Comparison of ENCODE assay signal across 8 cellular contexts in the genomic region with DNA sequence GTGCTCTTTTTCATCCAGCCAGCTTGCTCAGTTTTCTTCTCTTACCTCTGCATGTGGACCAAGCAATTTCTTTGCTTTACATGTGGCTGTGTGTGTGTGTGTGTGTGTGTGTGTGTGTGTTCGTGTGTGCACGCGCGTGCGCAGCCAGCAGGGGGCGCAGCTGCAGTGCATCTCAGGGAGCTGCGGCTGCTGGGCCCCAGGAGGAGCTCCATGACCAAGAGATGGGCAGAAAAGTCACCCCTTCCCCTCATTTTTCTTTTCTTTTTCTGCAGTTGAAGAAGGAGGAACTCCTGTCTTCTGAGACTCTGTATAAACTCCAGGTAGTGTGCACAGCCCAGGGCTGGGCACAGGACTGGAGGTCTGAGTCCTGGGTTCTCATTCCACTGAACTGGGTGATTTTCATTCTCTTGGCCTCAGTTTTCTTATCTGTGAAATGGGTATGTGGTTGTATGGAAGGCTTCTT. TPM values are rescaled to one million over a fixed set of nuclear protein-coding genes. Genes with fewer than 3 reads are reported as not detected.
DNase-seq lines count a peak whose midpoint lies in the region; ATAC-seq and TF ChIP-seq lines count a peak whose summit lies in the region.

No MANE protein-coding gene starts in this region.

- DNase-seq in CD4-positive, alpha-beta T cell = peak; percentile 46 to 73 (median 65)
- DNase-seq in GM23338 (ENCODE audit: low spot score) (peak; percentile 89), NCI-H748 treated with DMSO at 0.1 percent for 48 hours (lab: John Stamatoyannopoulos, UW) (peak; percentile 4), midbrain (lab: John Stamatoyannopoulos, UW) (peak; percentile 37)
- DNase-seq in activated CD8-positive, alpha-beta T cell treated with anti-CD3 and anti-CD28 coated beads for 36 hours = peak; percentile 82
- peak; percentile 65 for DNase-seq in effector CD8-positive, alpha-beta T cell (lab: John Stamatoyannopoulos, UW)
- DNase-seq in stimulated activated CD8-positive, alpha-beta memory T cell treated with anti-CD3 and anti-CD28 coated beads, Interleukin-2, amount 100 ng/mL, for 48 hours (ENCODE audit: low read depth in 2 of 2) = peak; percentile 57 to 67

- H3K9me3 ChIP-seq in CD4-positive, alpha-beta T cell (ENCODE audit: control insufficient read depth, low read length) = no peaks in the 10 kb centered on the region

- no peaks in the 10 kb centered on the region for H3K9me3 Mint-ChIP-seq in CD4-positive, alpha-beta T cell
- no peaks in the 10 kb centered on the region for H3K9me3 Mint-ChIP-seq in GM23338
- no peaks in the 10 kb centered on the region for H3K9me3 Mint-ChIP-seq in activated CD8-positive, alpha-beta T cell treated with anti-CD3 and anti-CD28 coated beads for 36 hours

- H3K27ac ChIP-seq in CD4-positive, alpha-beta T cell (ENCODE audit: low read depth, low read length) = no peak overlapping the region
- H3K27ac ChIP-seq in GM23338 (ENCODE audit: low read depth) = no peak overlapping the region

- peak overlapping the region; percentile 94; the same call in 1 of the 2 replicates for H2AFZ ChIP-seq in GM23338

- POLR2A ChIA-PET in CD4-positive, alpha-beta T cell (lab: Charles Lee) = interaction anchor here (1.0 to 1.4 kb wide), 5 partner anchors 64 to 536 kb away, joined by 3 to 6 read pairs (median 4); a partner anchor contains a TSS
- POLR2A ChIA-PET in activated CD8-positive, alpha-beta T cell treated with anti-CD3 and anti-CD28 coated beads for 36 hours (lab: Charles Lee) = interaction anchor here (0.8 to 1.0 kb wide), 2 partner anchors 66 to 110 kb away, joined by 3 read pairs; no protein-coding TSS in a partner anchor

- no peaks in the 10 kb centered on the region for H3K4me1 Mint-ChIP-seq in CD4-positive, alpha-beta T cell (ENCODE audit: low read depth)
- H3K4me1 Mint-ChIP-seq in GM23338 = peaks cover 10% of the 10 kb centered on the region; the same call in 2 of the 3 replicates
- H3K4me1 Mint-ChIP-seq in activated CD8-positive, alpha-beta T cell treated with anti-CD3 and anti-CD28 coated beads for 36 hours (ENCODE audit: low read depth) = no peaks in the 10 kb centered on the region

- no peaks in the 10 kb centered on the region for H4K20me1 ChIP-seq in GM23338 (replicated peaks; ENCODE audit: insufficient read depth)

- no peaks in the 10 kb centered on the region for H3F3A ChIP-seq in GM23338 (replicated peaks; ENCODE audit: low read depth)

- CTCF ChIA-PET in CD4-positive, alpha-beta T cell (lab: Charles Lee) = interaction anchor here (0.6 to 1.6 kb wide), 13 partner anchors 8 to 115 kb away, joined by 3 to 12 read pairs (median 4); no protein-coding TSS in a partner anchor
- CTCF ChIA-PET in activated CD8-positive, alpha-beta T cell treated with anti-CD3 and anti-CD28 coated beads for 36 hours (lab: Charles Lee) = interaction anchor here (0.6 to 4.7 kb wide), 70 partner anchors 8 to 685 kb away, joined by 3 to 102 read pairs (median 4); a partner anchor contains a TSS

- no peaks in the 10 kb centered on the region for H3K27me3 Mint-ChIP-seq in CD4-positive, alpha-beta T cell
- peaks cover 8% of the 10 kb centered on the region for H3K27me3 Mint-ChIP-seq in GM23338 (ENCODE audit: insufficient read depth, low read depth, poor library complexity)
- H3K27me3 Mint-ChIP-seq in activated CD8-positive, alpha-beta T cell treated with anti-CD3 and anti-CD28 coated beads for 36 hours = no peaks in the 10 kb centered on the region

- no peak overlapping the region for H3K4me2 ChIP-seq in GM23338

- no peak overlapping the region for H3K27ac Mint-ChIP-seq in CD4-positive, alpha-beta T cell
- H3K27ac Mint-ChIP-seq in GM23338 = peak overlapping the region; percentile 45; the same call in 1 of the 2 replicates
- no peak overlapping the region for H3K27ac Mint-ChIP-seq in activated CD8-positive, alpha-beta T cell treated with anti-CD3 and anti-CD28 coated beads for 36 hours

- no peaks in the 10 kb centered on the region for H3K79me2 ChIP-seq in GM23338 (replicated peaks; ENCODE audit: insufficient read depth)

- no peaks in the 10 kb centered on the region for H3K36me3 Mint-ChIP-seq in CD4-positive, alpha-beta T cell (ENCODE audit: low read depth)
- no peaks in the 10 kb centered on the region for H3K36me3 Mint-ChIP-seq in GM23338 (ENCODE audit: low read depth)
- no peaks in the 10 kb centered on the region for H3K36me3 Mint-ChIP-seq in activated CD8-positive, alpha-beta T cell treated with anti-CD3 and anti-CD28 coated beads for 36 hours (ENCODE audit: low read depth)

- H3K36me3 ChIP-seq in GM23338 (ENCODE audit: insufficient read depth) = no peaks in the 10 kb centered on the region

- no peaks in the 10 kb centered on the region for H3K27me3 ChIP-seq in CD4-positive, alpha-beta T cell (ENCODE audit: control insufficient read depth, insufficient read depth, low read length)
- H3K27me3 ChIP-seq in GM23338 (ENCODE audit: insufficient read depth) = no peaks in the 10 kb centered on the region

- ATAC-seq in CD4-positive, alpha-beta T cell (ENCODE audit: poor library complexity) = peak; percentile 80
- peak; percentile 86 for ATAC-seq in GM23338
- peak; percentile 87 for ATAC-seq in activated CD8-positive, alpha-beta T cell treated with anti-CD3 and anti-CD28 coated beads for 36 hours
- ATAC-seq in HG03108 (IDR thresholded peaks at IDR 0.05; ENCODE audit: unreplicated experiment) = no peak

- H3K4me1 ChIP-seq in GM23338 (ENCODE audit: insufficient read depth) = no peaks in the 10 kb centered on the region

- no peak overlapping the region for H3K4me3 ChIP-seq in GM23338

- peak; percentile 54 for TF ChIP-seq CTCF in CD4-positive, alpha-beta T cell (IDR thresholded peaks at IDR 0.05)
- TF ChIP-seq CTCF in GM23338 (conservative IDR thresholded peaks at IDR 0.05; ENCODE audit: low read depth in 2 of 2) = peak; percentile 96 to 98
- TF ChIP-seq CTCF in activated CD8-positive, alpha-beta T cell treated with anti-CD3 and anti-CD28 coated beads for 36 hours (IDR thresholded peaks at IDR 0.05) = peak; percentile 75

- intact Hi-C loops in CD4-positive, alpha-beta T cell (cut with DNase I, micrococcal nuclease) = loop anchor here (1.0 to 5.0 kb wide), 5 partner anchors 63 to 212 kb away; no protein-coding TSS in a partner anchor
- intact Hi-C loops in activated CD8-positive, alpha-beta T cell treated with anti-CD3 and anti-CD28 coated beads for 36 hours (cut with micrococcal nuclease) = loop anchor here (5.0 kb wide), 2 partner anchors 108 to 212 kb away; no protein-coding TSS in a partner anchor

- no peaks in the 10 kb centered on the region for H3K9me2 ChIP-seq in GM23338 (ENCODE audit: insufficient read depth)

- H3K4me3 Mint-ChIP-seq in CD4-positive, alpha-beta T cell = no peak overlapping the region
- H3K4me3 Mint-ChIP-seq in GM23338 = no peak overlapping the region
- H3K4me3 Mint-ChIP-seq in activated CD8-positive, alpha-beta T cell treated with anti-CD3 and anti-CD28 coated beads for 36 hours = no peak overlapping the region

TF ChIP-seq in GM23338, 12 proteins besides CTCF, POLR2A, EP300 and RAD21:
- TF ChIP-seq, protein P1, sequence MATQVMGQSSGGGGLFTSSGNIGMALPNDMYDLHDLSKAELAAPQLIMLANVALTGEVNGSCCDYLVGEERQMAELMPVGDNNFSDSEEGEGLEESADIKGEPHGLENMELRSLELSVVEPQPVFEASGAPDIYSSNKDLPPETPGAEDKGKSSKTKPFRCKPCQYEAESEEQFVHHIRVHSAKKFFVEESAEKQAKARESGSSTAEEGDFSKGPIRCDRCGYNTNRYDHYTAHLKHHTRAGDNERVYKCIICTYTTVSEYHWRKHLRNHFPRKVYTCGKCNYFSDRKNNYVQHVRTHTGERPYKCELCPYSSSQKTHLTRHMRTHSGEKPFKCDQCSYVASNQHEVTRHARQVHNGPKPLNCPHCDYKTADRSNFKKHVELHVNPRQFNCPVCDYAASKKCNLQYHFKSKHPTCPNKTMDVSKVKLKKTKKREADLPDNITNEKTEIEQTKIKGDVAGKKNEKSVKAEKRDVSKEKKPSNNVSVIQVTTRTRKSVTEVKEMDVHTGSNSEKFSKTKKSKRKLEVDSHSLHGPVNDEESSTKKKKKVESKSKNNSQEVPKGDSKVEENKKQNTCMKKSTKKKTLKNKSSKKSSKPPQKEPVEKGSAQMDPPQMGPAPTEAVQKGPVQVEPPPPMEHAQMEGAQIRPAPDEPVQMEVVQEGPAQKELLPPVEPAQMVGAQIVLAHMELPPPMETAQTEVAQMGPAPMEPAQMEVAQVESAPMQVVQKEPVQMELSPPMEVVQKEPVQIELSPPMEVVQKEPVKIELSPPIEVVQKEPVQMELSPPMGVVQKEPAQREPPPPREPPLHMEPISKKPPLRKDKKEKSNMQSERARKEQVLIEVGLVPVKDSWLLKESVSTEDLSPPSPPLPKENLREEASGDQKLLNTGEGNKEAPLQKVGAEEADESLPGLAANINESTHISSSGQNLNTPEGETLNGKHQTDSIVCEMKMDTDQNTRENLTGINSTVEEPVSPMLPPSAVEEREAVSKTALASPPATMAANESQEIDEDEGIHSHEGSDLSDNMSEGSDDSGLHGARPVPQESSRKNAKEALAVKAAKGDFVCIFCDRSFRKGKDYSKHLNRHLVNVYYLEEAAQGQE (IDR thresholded peaks at IDR 0.05; ENCODE audit: unreplicated experiment) = no peak
- TF ChIP-seq ZNF114 (CRISPR knock-in tag; IDR thresholded peaks at IDR 0.05) (0 out of 2 replicates have a peak, but pooled peaks have one; percentile 22), CREB1 (CRISPR knock-in tag; IDR thresholded peaks at IDR 0.05; ENCODE audit: low read depth) (peak; percentile 52; the same call in 1 of the 2 replicates)

RNA-seq across cellular contexts. Expression of a gene that starts 41.8 kb away (rescaled TPM):
- not detected for total RNA-seq in CD4-positive, alpha-beta T cell
- not detected in 2 replicates for total RNA-seq in GM23338 (2014; rRNA removed; shearing (Covaris generic))
- 0.11 and 0.40 TPM in 2 replicates for polyA plus RNA-seq in GM23338 (2016; fragmentation: Nextera tagmentation; extraction: Ambion mirVana)
- total RNA-seq in activated CD8-positive, alpha-beta T cell treated with anti-CD3 and anti-CD28 coated beads for 36 hours = under 1 TPM in 1 of 2 experiments, not detected in 1; 0.16 TPM

Comparison
In these comparisons a context has a peak if more than half of its experiments do, and no peak if none do; other contexts are left out.
1. DNase-seq: peak in every context shown above with its lines; median percentile 89 in GM23338; 82 in activated CD8-positive, alpha-beta T cell treated with anti-CD3 and anti-CD28 coated beads for 36 hours; 65 in CD4-positive, alpha-beta T cell; 65 in effector CD8-positive, alpha-beta T cell; 62 in stimulated activated CD8-positive, alpha-beta memory T cell treated with anti-CD3 and anti-CD28 coated beads, Interleukin-2, amount 100 ng/mL, for 48 hours; 37 in midbrain; 4 in NCI-H748 treated with DMSO at 0.1 percent for 48 hours.